Comparison of ENCODE assay signal across 10 cellular contexts in the genomic region with DNA sequence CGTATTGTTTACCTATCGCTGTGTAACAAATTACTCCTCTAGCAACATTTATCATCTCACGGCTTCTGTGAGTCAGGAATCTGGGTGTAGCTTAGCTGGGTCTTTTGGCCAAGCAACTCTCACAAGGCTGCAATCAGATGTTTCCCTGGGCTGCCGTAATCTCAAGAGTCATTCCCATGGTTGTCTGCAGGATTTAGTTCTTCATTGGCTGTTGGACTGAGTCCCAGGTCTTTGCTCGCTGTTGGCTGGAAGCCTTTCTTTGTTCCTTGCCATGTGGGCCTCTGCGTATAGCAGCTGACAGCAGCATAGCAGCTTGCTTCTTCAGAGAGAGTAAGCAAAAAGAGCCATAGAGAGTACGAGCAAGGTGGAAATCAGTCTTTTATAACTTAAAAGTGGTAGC. TPM values are rescaled to one million over a fixed set of nuclear protein-coding genes. Genes with fewer than 3 reads are reported as not detected.
DNase-seq lines count a peak whose midpoint lies in the region; ATAC-seq lines count a peak whose summit lies in the region.
"Had no signal": no experiment of that assay in that cellular context is flagged by ENCODE, and none has a peak within 500 bp of the region (broad histone marks: within the 10 kb centered on the region; RNA-seq: fewer than 3 reads in every experiment).

No MANE protein-coding gene starts in this region.

- H2BK120ac ChIP-seq in mesendoderm (ENCODE audit: low read depth, low read length): no peak overlapping the region

- H4K5ac ChIP-seq in mesendoderm (ENCODE audit: low read length): no peak overlapping the region

- no peak overlapping the region for H3K18ac ChIP-seq in mesendoderm (ENCODE audit: low read length)

- H3K27me3 ChIP-seq in layer of hippocampus (ENCODE audit: control insufficient read depth, insufficient read depth, low read length) (no peaks in the 10 kb centered on the region), mesendoderm (ENCODE audit: insufficient read depth, low read length, poor library complexity) (no peaks in the 10 kb centered on the region)

- no peak overlapping the region for H3K56ac ChIP-seq in mesendoderm (ENCODE audit: low read length)

- no peaks in the 10 kb centered on the region for H3K4me1 ChIP-seq in mesendoderm (ENCODE audit: control insufficient read depth, low read depth, low read length)

- H3K79me2 ChIP-seq in mesendoderm (ENCODE audit: control insufficient read depth, insufficient read depth, low read length): no peaks in the 10 kb centered on the region

- no peak overlapping the region for H3K4ac ChIP-seq in mesendoderm (ENCODE audit: low read depth, low read length)

- H2AK5ac ChIP-seq in mesendoderm (ENCODE audit: low read length): no peak overlapping the region

- H2BK5ac ChIP-seq in mesendoderm (ENCODE audit: low read length): no peak overlapping the region

- DNase-seq in NCI-H1092 treated with DMSO at 0.1 percent for 48 hours (lab: John Stamatoyannopoulos, UW): peak; percentile 67
- DNase-seq in cerebellar nuclear complex (lab: John Stamatoyannopoulos, UW): peak; percentile 56 to 74
- DNase-seq in substantia nigra (lab: John Stamatoyannopoulos, UW): peak in 47 of 49 donors; percentile 1 to 85 (median 56)
- DNase-seq in mesendoderm: no peak
- DNase-seq: NCI-H1436 treated with DMSO at 0.1 percent for 48 hours had no signal

- no peak overlapping the region for H3K23ac ChIP-seq in mesendoderm (ENCODE audit: low read length)

- H3K27ac ChIP-seq in layer of hippocampus (ENCODE audit: low read depth, low read length) (peak overlapping the region; percentile 64), substantia nigra (ENCODE audit: low read depth, low read length, poor library complexity, severe bottlenecking) (peak overlapping the region; percentile 18), mesendoderm (ENCODE audit: low read depth, low read length) (no peak overlapping the region)

- no peak overlapping the region for H3K4me2 ChIP-seq in mesendoderm (ENCODE audit: low read length)

- H3K79me1 ChIP-seq in mesendoderm (ENCODE audit: low read length): peaks cover 5% of the 10 kb centered on the region

- no CpG with 5 or more reads among the region's 7 CpGs for WGBS in mesendoderm (ENCODE audit: extremely low coverage, insufficient coverage, low lambda C conversion rate)

- H4K8ac ChIP-seq in mesendoderm (ENCODE audit: low read depth, low read length): no peak overlapping the region

- no peak overlapping the region for H2BK15ac ChIP-seq in mesendoderm (replicated peaks; ENCODE audit: low read depth)

- no peak for ATAC-seq in GM18519 (IDR thresholded peaks at IDR 0.05; ENCODE audit: low FRiP score, unreplicated experiment)
- no peak for ATAC-seq in GM19395 (IDR thresholded peaks at IDR 0.05; ENCODE audit: unreplicated experiment)
- ATAC-seq in HG02870 (IDR thresholded peaks at IDR 0.05; ENCODE audit: unreplicated experiment): no peak
- ATAC-seq: natural killer cell treated with Interleukin-12 subunit alpha and Interleukin-12 subunit beta and Interleukin-15 and Interleukin-18, amount 100 ng/mL, for 72 hours had no signal

- peaks cover 10% of the 10 kb centered on the region for H3K36me3 ChIP-seq in mesendoderm (ENCODE audit: control insufficient read depth, insufficient read depth, low read length)

- no peak overlapping the region for H3K9ac ChIP-seq in mesendoderm (ENCODE audit: low read length)

- no peak overlapping the region for H3K4me3 ChIP-seq in mesendoderm (ENCODE audit: low read length)

RNA-seq across cellular contexts. Expression of a gene that starts 16.8 kb away (rescaled TPM):
- 76.2 TPM for polyA plus RNA-seq in mesendoderm (2013, experiment 1 of 2)
- 74.4 TPM for polyA plus RNA-seq in mesendoderm (2013, experiment 2 of 2)

RNA-seq across cellular contexts. Expression of a gene that starts 18.1 kb away (rescaled TPM):
- 13.9 TPM for polyA plus RNA-seq in mesendoderm (2013, experiment 1 of 2)
- 14.4 TPM for polyA plus RNA-seq in mesendoderm (2013, experiment 2 of 2)
